In genomic region chr1:151049458-151049857, GRCh38 we compare ENCODE assay signal across 1 cellular context.
TF ChIP-seq lines count a peak whose summit lies in the region.

No MANE protein-coding gene starts in this region.

TF ChIP-seq in GM12878, 131 proteins besides CTCF, POLR2A, EP300 and RAD21:
- TF ChIP-seq POLR2AphosphoS2 (IDR thresholded peaks at IDR 0.05; ENCODE audit: low read depth, low read length) (0 out of 2 replicates have a peak, but pooled peaks have one; percentile 26), POLR2AphosphoS5 (IDR thresholded peaks at IDR 0.05; ENCODE audit: low read length) (no peak)
